In the genomic region with DNA sequence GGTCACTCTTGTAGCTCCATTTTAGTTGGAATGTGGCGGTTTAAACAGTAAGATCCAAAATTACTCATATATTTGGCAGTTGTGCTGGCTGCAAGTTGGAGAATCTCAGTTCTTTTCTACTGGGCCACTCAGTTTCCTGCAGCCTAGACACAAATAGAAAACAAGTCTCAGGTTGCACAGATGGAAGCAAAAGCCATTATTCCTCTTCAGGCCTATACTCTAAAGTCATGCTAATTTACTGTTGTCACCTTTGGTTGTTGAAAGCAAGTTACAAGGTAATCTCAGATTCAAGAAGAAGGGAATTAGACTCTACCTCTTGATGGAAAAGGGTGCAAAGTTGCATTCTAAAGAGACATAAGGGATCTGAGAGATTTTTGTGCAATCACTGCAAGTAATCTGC, we compare ENCODE assay signal across 24 cellular contexts.
"Had no signal": no experiment of that assay in that cellular context is flagged by ENCODE, and none has a peak within 500 bp of the region (broad histone marks: within the 10 kb centered on the region; RNA-seq: fewer than 3 reads in every experiment).

No MANE protein-coding gene starts in this region.

- H3K36me3 ChIP-seq: breast epithelium, WERI-Rb-1 had no signal

- H3K4me3 ChIP-seq: breast epithelium had no signal

- H3K27me3 ChIP-seq: breast epithelium had no signal

- DNase-seq: activated CD4-positive, alpha-beta T cell treated with anti-CD3 and anti-CD28 coated beads, Interleukin-2, amount 10 ng/mL, durations not matched to agents 24 days and 14 days; activated CD4-positive, alpha-beta T cell treated with anti-CD3 and anti-CD28 coated beads, Interleukin-2, amount 50 U/mL, for 4 hours; activated CD8-positive, alpha-beta memory T cell treated with anti-CD3 and anti-CD28 coated beads, Interleukin-2, amount 50 U/mL, for 48 hours; activated effector memory CD4-positive, alpha-beta T cell treated with Interleukin-2 at 50 U/mL for 16 hours; activated naive CD4-positive, alpha-beta T cell treated with anti-CD3 and anti-CD28 coated beads, Interleukin-2, amount 10 ng/mL, durations not matched to agents 7 days and 5 days; activated naive CD8-positive, alpha-beta T cell treated with anti-CD3 and anti-CD28 coated beads, Interleukin-2, amount 50 U/mL, for 24 hours; activated T-cell treated with anti-CD3 and anti-CD28 coated beads, Interleukin-2, amount 50 U/mL, for 48 hours; anterior cingulate cortex; NCI-H1105; NCI-H1417 treated with DMSO at 0.1 percent for 48 hours; NCI-H187 treated with DMSO at 0.1 percent for 48 hours; NCI-H2081 treated with DMSO at 0.1 percent for 48 hours; NCI-H2171; NCI-H510A; NCI-H526; NCI-H748 treated with DMSO at 0.1 percent for 48 hours; NK-92 treated with Interleukin-12 subunit alpha and Interleukin-12 subunit beta, amount 100 ng/mL, for 24 hours; OCI-M1; Right ventricle myocardium superior; T1000; WERI-Rb-1 had no signal

- H3K27me3 Mint-ChIP-seq: activated CD4-positive, alpha-beta T cell treated with anti-CD3 and anti-CD28 coated beads, Interleukin-2, amount 10 ng/mL, durations not matched to agents 24 days and 14 days; activated naive CD4-positive, alpha-beta T cell treated with anti-CD3 and anti-CD28 coated beads, Interleukin-2, amount 10 ng/mL, durations not matched to agents 7 days and 5 days; activated naive CD8-positive, alpha-beta T cell; activated naive CD8-positive, alpha-beta T cell treated with anti-CD3 and anti-CD28 coated beads, Interleukin-2, amount 50 U/mL, for 24 hours had no signal

- H3K4me1 ChIP-seq: breast epithelium had no signal

- H3K4me3 Mint-ChIP-seq: activated CD4-positive, alpha-beta T cell treated with anti-CD3 and anti-CD28 coated beads, Interleukin-2, amount 10 ng/mL, durations not matched to agents 24 days and 14 days; activated naive CD4-positive, alpha-beta T cell treated with anti-CD3 and anti-CD28 coated beads, Interleukin-2, amount 10 ng/mL, durations not matched to agents 7 days and 5 days; activated naive CD8-positive, alpha-beta T cell; activated naive CD8-positive, alpha-beta T cell treated with anti-CD3 and anti-CD28 coated beads, Interleukin-2, amount 50 U/mL, for 24 hours had no signal

- H3K36me3 Mint-ChIP-seq: activated naive CD4-positive, alpha-beta T cell treated with anti-CD3 and anti-CD28 coated beads, Interleukin-2, amount 10 ng/mL, durations not matched to agents 7 days and 5 days; activated naive CD8-positive, alpha-beta T cell had no signal

- H3K4me1 Mint-ChIP-seq: activated CD4-positive, alpha-beta T cell treated with anti-CD3 and anti-CD28 coated beads, Interleukin-2, amount 10 ng/mL, durations not matched to agents 24 days and 14 days; activated naive CD4-positive, alpha-beta T cell treated with anti-CD3 and anti-CD28 coated beads, Interleukin-2, amount 10 ng/mL, durations not matched to agents 7 days and 5 days; activated naive CD8-positive, alpha-beta T cell treated with anti-CD3 and anti-CD28 coated beads, Interleukin-2, amount 50 U/mL, for 24 hours had no signal

- H3K9me3 Mint-ChIP-seq: activated CD4-positive, alpha-beta T cell treated with anti-CD3 and anti-CD28 coated beads, Interleukin-2, amount 10 ng/mL, durations not matched to agents 24 days and 14 days; activated naive CD4-positive, alpha-beta T cell treated with anti-CD3 and anti-CD28 coated beads, Interleukin-2, amount 10 ng/mL, durations not matched to agents 7 days and 5 days; activated naive CD8-positive, alpha-beta T cell treated with anti-CD3 and anti-CD28 coated beads, Interleukin-2, amount 50 U/mL, for 24 hours had no signal

- H3K9ac ChIP-seq: KMS-11 had no signal

- H3K27ac Mint-ChIP-seq: activated CD4-positive, alpha-beta T cell treated with anti-CD3 and anti-CD28 coated beads, Interleukin-2, amount 10 ng/mL, durations not matched to agents 24 days and 14 days; activated naive CD4-positive, alpha-beta T cell treated with anti-CD3 and anti-CD28 coated beads, Interleukin-2, amount 10 ng/mL, durations not matched to agents 7 days and 5 days; activated naive CD8-positive, alpha-beta T cell; activated naive CD8-positive, alpha-beta T cell treated with anti-CD3 and anti-CD28 coated beads, Interleukin-2, amount 50 U/mL, for 24 hours had no signal

- H3K4me2 ChIP-seq: KMS-11 had no signal

- H3K9me3 ChIP-seq: breast epithelium had no signal

- H3K27ac ChIP-seq: breast epithelium, KMS-11, WERI-Rb-1 had no signal
